Comparison of ENCODE assay signal across 22 cellular contexts in the genomic region with DNA sequence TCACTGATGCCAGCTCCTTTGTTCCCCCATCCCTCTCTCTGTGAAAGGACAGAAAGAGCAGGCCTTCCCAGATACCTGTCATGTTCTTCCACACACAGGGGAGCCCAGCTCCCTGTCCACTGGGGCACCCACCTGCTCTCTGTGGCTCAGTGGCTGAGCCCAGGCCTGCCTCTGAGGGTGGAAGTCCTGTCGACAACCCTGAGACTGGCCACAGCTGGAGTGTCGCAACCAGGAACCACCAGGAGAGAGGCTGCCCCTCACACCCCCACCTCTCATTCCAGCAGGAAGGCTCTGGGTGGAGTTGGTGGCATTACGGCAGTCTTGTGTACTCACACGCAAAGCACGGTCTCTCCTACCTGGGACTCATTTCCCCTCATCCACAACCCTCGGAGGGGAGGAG.
DNase-seq lines count a peak whose midpoint lies in the region; TF ChIP-seq lines count a peak whose summit lies in the region.
"Had no signal": no experiment of that assay in that cellular context is flagged by ENCODE, and none has a peak within 500 bp of the region (broad histone marks: within the 10 kb centered on the region; RNA-seq: fewer than 3 reads in every experiment).

No MANE protein-coding gene starts in this region.

- H3K18ac ChIP-seq in H9 (ENCODE audit: insufficient read length, low read depth, low read length) (no peak overlapping the region), neuronal stem cell (ENCODE audit: low read length) (peak overlapping the region; percentile 87)

- peaks cover 51 to 75% of the 10 kb centered on the region in 2 experiments for H3K4me1 Mint-ChIP-seq in H9
- peaks cover 28% of the 10 kb centered on the region for H3K4me1 Mint-ChIP-seq in endodermal cell
- H3K4me1 Mint-ChIP-seq in progenitor cell of endocrine pancreas (ENCODE audit: low read depth): no peaks in the 10 kb centered on the region

- H3K4me3 ChIP-seq in OCI-LY7 (ENCODE audit: low read depth, low read length, poor library complexity, severe bottlenecking): no peak overlapping the region
- no peak overlapping the region for H3K4me3 ChIP-seq in endodermal cell (ENCODE audit: low read length)
- H3K4me3 ChIP-seq in neuronal stem cell (ENCODE audit: low read length in 2 of 2): no peak overlapping the region
- no peak overlapping the region for H3K4me3 ChIP-seq in thyroid gland (replicated peaks in 1 of 3)
- H3K4me3 ChIP-seq: A549, GM12878, MG63, PC-9 had no signal

- H3K36me3 Mint-ChIP-seq in H9 (ENCODE audit: insufficient read depth in 1 of 3, low read depth in 3 of 3): no peaks in the 10 kb centered on the region
- H3K36me3 Mint-ChIP-seq in endodermal cell (ENCODE audit: low read depth): no peaks in the 10 kb centered on the region
- no peaks in the 10 kb centered on the region for H3K36me3 Mint-ChIP-seq in progenitor cell of endocrine pancreas (ENCODE audit: insufficient read depth)
- H3K36me3 Mint-ChIP-seq: CD4-positive, alpha-beta memory T cell had no signal

- H2BK15ac ChIP-seq in H9 (ENCODE audit: low read depth, low read length) (no peak overlapping the region), neuronal stem cell (ENCODE audit: low read length) (no peak overlapping the region)

- H2AFZ ChIP-seq in H9 (ENCODE audit: low read length): no peak overlapping the region
- no peak overlapping the region for H2AFZ ChIP-seq in OCI-LY7 (ENCODE audit: low read length)
- no peak overlapping the region for H2AFZ ChIP-seq in neuronal stem cell (ENCODE audit: low read length)
- H2AFZ ChIP-seq: PC-9 had no signal

- H2BK12ac ChIP-seq in H9 (ENCODE audit: insufficient read length, low read depth, low read length) (no peak overlapping the region), neuronal stem cell (ENCODE audit: low read length) (no peak overlapping the region)

- no CpG with 5 or more reads among the region's 6 CpGs for WGBS in H9 (ENCODE audit: extremely low coverage, insufficient read length, low lambda C conversion rate)
- WGBS in endodermal cell (ENCODE audit: insufficient coverage in 1 of 2, insufficient read length in 1 of 2), 2 experiments: 86 to 88% methylated on average over 3 to 6 of the region's 6 CpGs
- no CpG with 5 or more reads among the region's 6 CpGs for WGBS in neuronal stem cell (ENCODE audit: extremely low coverage in 2 of 2, insufficient read length in 2 of 2, insufficient replicate concordance in 1 of 2), 2 donors
- WGBS in thyroid gland, 2 donors: 74 to 83% methylated on average over 4 of the region's 6 CpGs

- H3K9me2 ChIP-seq in OCI-LY7 (ENCODE audit: insufficient read depth, low read length): no peaks in the 10 kb centered on the region

- H4K5ac ChIP-seq in H9 (ENCODE audit: insufficient read length, low read depth, low read length): no peak overlapping the region

- TF ChIP-seq CTCF in H9 (conservative IDR thresholded peaks at IDR 0.05) (no peak), OCI-LY7 (conservative IDR thresholded peaks at IDR 0.05; ENCODE audit: low read length) (no peak), endodermal cell (conservative IDR thresholded peaks at IDR 0.05) (no peak), progenitor cell of endocrine pancreas (IDR thresholded peaks at IDR 0.05; ENCODE audit: unreplicated experiment) (no peak), thyroid gland (IDR thresholded peaks at IDR 0.05) (no peak)

- H2AK5ac ChIP-seq in H9 (ENCODE audit: insufficient read length, low read length) (no peak overlapping the region), neuronal stem cell (ENCODE audit: low read depth, low read length) (no peak overlapping the region)

- H3K23ac ChIP-seq in H9 (ENCODE audit: insufficient read length, low read depth, low read length) (no peak overlapping the region), neuronal stem cell (ENCODE audit: low read depth, low read length, poor library complexity) (no peak overlapping the region)

- H3K23me2 ChIP-seq in H9 (ENCODE audit: insufficient read length, low read depth, low read length, poor library complexity, severe bottlenecking): no peaks in the 10 kb centered on the region

- H3K27me3 Mint-ChIP-seq in H9 (ENCODE audit: low read depth) (no peaks in the 10 kb centered on the region; the same call in 1 of the 2 replicates), endodermal cell (ENCODE audit: insufficient read depth) (peaks cover 6% of the 10 kb centered on the region), progenitor cell of endocrine pancreas (peaks cover 47% of the 10 kb centered on the region)

- CTCF ChIA-PET in OCI-LY7 (lab: Charles Lee; ENCODE audit: unreplicated experiment): interaction anchor here (1.4 kb wide), 1 partner anchor 18 kb away, joined by 4 read pairs; no protein-coding TSS in a partner anchor

- no TSS peak for BruUV-seq in OCI-LY7 (replicated peaks; lab: Mats Ljungman, UMichigan)

- H3K27ac ChIP-seq in H9 (ENCODE audit: insufficient read length, low read depth, low read length) (no peak overlapping the region), OCI-LY7 (ENCODE audit: low read depth, low read length, poor library complexity, severe bottlenecking) (no peak overlapping the region), endodermal cell (ENCODE audit: low read depth, low read length) (no peak overlapping the region), neuronal stem cell (replicated peaks; ENCODE audit: low read length) (no peak overlapping the region), thyroid gland (no peak overlapping the region)
- H3K27ac ChIP-seq: A549, PC-9 had no signal

- H3K27me3 ChIP-seq in H9 (ENCODE audit: insufficient read depth, low read length) (no peaks in the 10 kb centered on the region), endodermal cell (ENCODE audit: control insufficient read depth, insufficient read depth, low read length, poor library complexity, severe bottlenecking) (no peaks in the 10 kb centered on the region), neuronal stem cell (ENCODE audit: control insufficient read depth in 3 of 3, insufficient read depth in 3 of 3, low read depth in 1 of 3, low read length in 3 of 3) (peaks cover 0 to 49% (median 0%) of the 10 kb centered on the region in 3 experiments), thyroid gland (no peaks in the 10 kb centered on the region)
- H3K27me3 ChIP-seq: MG63 had no signal

- H4K20me1 ChIP-seq in H9 (ENCODE audit: control insufficient read depth, insufficient read depth, insufficient read length) (no peaks in the 10 kb centered on the region), OCI-LY7 (ENCODE audit: insufficient read depth, low read length) (no peaks in the 10 kb centered on the region)

- peak; percentile 26 for DNase-seq in H9
- DNase-seq in OCI-LY7 (ENCODE audit: low spot score): no peak
- DNase-seq in endodermal cell: peak; percentile 52
- no peak for DNase-seq in neuronal stem cell (ENCODE audit: low spot score)
- no peak for DNase-seq in GDM1 (lab: John Stamatoyannopoulos, UW)
- DNase-seq in progenitor cell of endocrine pancreas (ENCODE audit: low spot score, unreplicated experiment): no peak
- DNase-seq in T1000 (lab: John Stamatoyannopoulos, UW): no peak
- no peak for DNase-seq in thyroid gland
- DNase-seq: C1 segment of cervical spinal cord; CD4-positive, alpha-beta memory T cell; COR-L47; DMS53; KBM-7; MG63; NCI-H2029; NCI-H446; NCI-H524 treated with DMSO at 0.1 percent for 48 hours; NCI-H774; PC-9; SHP77 treated with DMSO at 0.1 percent for 48 hours had no signal

- intact Hi-C loops in OCI-LY7 (cut with micrococcal nuclease; ENCODE audit: unreplicated experiment): no loop called here
- intact Hi-C loops in thyroid gland (cut with DNase I): no loop called here

- no peak overlapping the region for H2BK20ac ChIP-seq in H9 (ENCODE audit: low read depth, low read length, poor library complexity, severe bottlenecking)

- no peaks in the 10 kb centered on the region for H3K79me2 ChIP-seq in H9 (ENCODE audit: insufficient read depth, low read length)
- H3K79me2 ChIP-seq in OCI-LY7 (ENCODE audit: insufficient read depth, low read depth, low read length): no peaks in the 10 kb centered on the region

- H3K9me3 Mint-ChIP-seq in H9 (no peaks in the 10 kb centered on the region; a peak in 1 of 5 replicates), endodermal cell (no peaks in the 10 kb centered on the region), progenitor cell of endocrine pancreas (ENCODE audit: low read depth) (no peaks in the 10 kb centered on the region)
- H3K9me3 Mint-ChIP-seq: CD4-positive, alpha-beta memory T cell had no signal

- H4K91ac ChIP-seq in H9 (ENCODE audit: insufficient read length, low read depth, low read length) (no peak overlapping the region), neuronal stem cell (ENCODE audit: low read depth, low read length, poor library complexity) (no peak overlapping the region)

- H2BK5ac ChIP-seq in H9 (ENCODE audit: insufficient read length, low read length) (no peak overlapping the region), neuronal stem cell (ENCODE audit: low read length) (no peak overlapping the region)

- H3K4ac ChIP-seq in H9 (ENCODE audit: low read depth, low read length): no peak overlapping the region
- no peak overlapping the region for H3K4ac ChIP-seq in neuronal stem cell (ENCODE audit: low read length)

- H3K4me2 ChIP-seq in H9 (ENCODE audit: insufficient read depth, insufficient read length, low read length) (no peak overlapping the region), OCI-LY7 (ENCODE audit: low read length) (peak overlapping the region; percentile 4; the same call in 1 of the 2 replicates), neuronal stem cell (ENCODE audit: insufficient read depth, low read length, poor library complexity, severe bottlenecking) (no peak overlapping the region)
- H3K4me2 ChIP-seq: A549, PC-9 had no signal

- H3K27ac Mint-ChIP-seq in H9 (no peak overlapping the region), endodermal cell (no peak overlapping the region), progenitor cell of endocrine pancreas (no peak overlapping the region)
- H3K27ac Mint-ChIP-seq: CD4-positive, alpha-beta memory T cell had no signal

- POLR2A ChIA-PET in OCI-LY7 (lab: Charles Lee): interaction anchor here (1.2 to 2.3 kb wide), 6 partner anchors 15 to 160 kb away, joined by 3 to 14 read pairs (median 4); no protein-coding TSS in a partner anchor

- no peaks in the 10 kb centered on the region for H3K9me3 ChIP-seq in H9 (ENCODE audit: control insufficient read depth, low read depth, low read length)
- H3K9me3 ChIP-seq in OCI-LY7 (ENCODE audit: low read length): no peaks in the 10 kb centered on the region
- no peaks in the 10 kb centered on the region for H3K9me3 ChIP-seq in endodermal cell (ENCODE audit: control insufficient read depth, low read length)
- H3K9me3 ChIP-seq in neuronal stem cell (replicated peaks in 1 of 2; ENCODE audit: control insufficient read depth in 2 of 2, insufficient read depth in 1 of 2, low read depth in 1 of 2, low read length in 2 of 2): no peaks in the 10 kb centered on the region
- no peaks in the 10 kb centered on the region for H3K9me3 ChIP-seq in thyroid gland
- H3K9me3 ChIP-seq: A549, MG63 had no signal

- no peaks in the 10 kb centered on the region for H3K79me1 ChIP-seq in H9 (ENCODE audit: insufficient read depth, low read depth, low read length, poor library complexity, severe bottlenecking)
- H3K79me1 ChIP-seq in neuronal stem cell (ENCODE audit: low read depth, low read length): no peaks in the 10 kb centered on the region

- no peak overlapping the region for H3T11ph ChIP-seq in H9 (ENCODE audit: low read length)

- H3K56ac ChIP-seq in H9 (ENCODE audit: insufficient read length, low read depth, low read length): no peak overlapping the region

- H3K36me3 ChIP-seq in OCI-LY7 (ENCODE audit: insufficient read depth, low read length) (no peaks in the 10 kb centered on the region), endodermal cell (ENCODE audit: control insufficient read depth, insufficient read depth, low read length) (no peaks in the 10 kb centered on the region), neuronal stem cell (replicated peaks in 1 of 2; ENCODE audit: control insufficient read depth in 2 of 2, insufficient read depth in 2 of 2, low read length in 2 of 2) (no peaks in the 10 kb centered on the region), thyroid gland (no peaks in the 10 kb centered on the region)
- H3K36me3 ChIP-seq: MG63 had no signal

- H3K9ac ChIP-seq in H9 (ENCODE audit: extremely low read depth, insufficient read length, low read length) (no peak overlapping the region), endodermal cell (ENCODE audit: extremely low read depth, low read length, poor library complexity, severe bottlenecking) (no peak overlapping the region), neuronal stem cell (ENCODE audit: low read depth, low read length, poor library complexity) (no peak overlapping the region)

- no peak overlapping the region for H3K4me3 Mint-ChIP-seq in H9
- no peak overlapping the region for H3K4me3 Mint-ChIP-seq in endodermal cell
- H3K4me3 Mint-ChIP-seq in progenitor cell of endocrine pancreas (ENCODE audit: low read depth): no peak overlapping the region
- H3K4me3 Mint-ChIP-seq: CD4-positive, alpha-beta memory T cell had no signal

- H3K4me1 ChIP-seq in H9 (ENCODE audit: insufficient read depth, low read length) (no peaks in the 10 kb centered on the region; the same call in 1 of the 2 replicates), OCI-LY7 (ENCODE audit: insufficient read depth, low read length, poor library complexity, severe bottlenecking) (peaks cover 69% of the 10 kb centered on the region), endodermal cell (ENCODE audit: control insufficient read depth, insufficient read depth, low read length) (peaks cover 1% of the 10 kb centered on the region), neuronal stem cell (ENCODE audit: control insufficient read depth in 2 of 2, insufficient read depth in 1 of 2, low read depth in 1 of 2, low read length in 2 of 2) (peaks cover 0 to 16% of the 10 kb centered on the region in 2 donors), thyroid gland (no peaks in the 10 kb centered on the region)
- H3K4me1 ChIP-seq: A549 had no signal

- no peak overlapping the region for H4K8ac ChIP-seq in H9 (replicated peaks; ENCODE audit: insufficient read length, low read depth, low read length)
- no peak overlapping the region for H4K8ac ChIP-seq in neuronal stem cell (ENCODE audit: low read depth, low read length)

- H3K14ac ChIP-seq in H9 (ENCODE audit: insufficient read depth, low read length) (no peak overlapping the region; the same call in 1 of the 2 replicates), neuronal stem cell (ENCODE audit: low read length) (no peak overlapping the region)

- TF ChIP-seq POLR2A in thyroid gland (IDR thresholded peaks at IDR 0.05): no peak

- H2BK120ac ChIP-seq in H9 (ENCODE audit: low read depth, low read length, poor library complexity, severe bottlenecking) (no peak overlapping the region), neuronal stem cell (ENCODE audit: low read depth, low read length) (no peak overlapping the region)

Comparison
In these comparisons a context has a peak if more than half of its experiments do, and no peak if none do; other contexts are left out.
1. DNase-seq: peak in H9 (single experiment) and endodermal cell (single experiment); none in OCI-LY7 (single experiment), neuronal stem cell (single experiment), GDM1 (single experiment), progenitor cell of endocrine pancreas (single experiment), T1000 (single experiment) and thyroid gland (0 of 2).